Comparison of ENCODE assay signal across 21 cellular contexts in the genomic region with DNA sequence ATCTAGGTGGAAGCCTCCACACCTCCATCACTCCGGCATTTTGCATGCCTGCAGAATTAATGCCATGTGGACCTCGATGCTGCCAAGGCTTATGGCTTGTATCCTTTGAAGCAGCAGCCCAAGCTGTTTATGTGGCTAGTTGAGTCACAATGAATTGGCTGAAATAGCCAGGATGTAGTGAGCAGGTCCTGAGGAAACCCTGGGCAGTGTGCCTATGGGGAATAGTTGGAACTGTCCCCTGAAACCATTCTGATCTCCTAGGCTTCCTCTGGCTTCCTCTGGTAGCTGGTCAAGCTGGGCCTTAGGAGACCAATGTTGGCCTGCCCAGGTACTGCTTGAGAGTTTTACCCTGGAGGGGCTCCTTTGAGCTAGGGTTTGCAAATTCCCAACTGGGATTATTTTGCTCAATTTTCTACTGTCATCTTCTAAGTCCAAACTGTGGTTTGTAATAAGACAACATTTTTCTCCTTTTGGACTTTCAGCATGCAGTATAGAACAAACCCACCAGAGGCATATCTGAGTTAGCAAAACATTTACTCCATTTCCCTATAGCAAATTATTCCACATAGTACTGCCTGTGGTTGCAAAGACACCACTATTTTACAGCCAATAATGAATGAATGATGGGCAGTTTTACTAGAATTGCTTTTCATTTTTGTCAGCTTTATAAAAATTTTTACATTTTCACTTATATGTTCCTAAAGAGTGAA.
DNase-seq lines count a peak whose midpoint lies in the region; ATAC-seq and TF ChIP-seq lines count a peak whose summit lies in the region.
"Had no signal": no experiment of that assay in that cellular context is flagged by ENCODE, and none has a peak within 500 bp of the region (broad histone marks: within the 10 kb centered on the region; RNA-seq: fewer than 3 reads in every experiment).

No MANE protein-coding gene starts in this region.

- no peak overlapping the region for H3K4me3 Mint-ChIP-seq in chondrocyte (ENCODE audit: unreplicated experiment)
- H3K4me3 Mint-ChIP-seq in nephron, result no peak overlapping the region
- H3K4me3 Mint-ChIP-seq in CD4-positive, alpha-beta memory T cell, result no peak overlapping the region
- H3K4me3 Mint-ChIP-seq: activated B cell treated with CpG ODN at 0.5 μM for 24 hours; activated naive CD4-positive, alpha-beta T cell treated with anti-CD3 and anti-CD28 coated beads for 36 hours; memory B cell; neural progenitor cell; T-cell had no signal

- H3K4me1 Mint-ChIP-seq in chondrocyte (ENCODE audit: low read depth) (peaks cover 6% of the 10 kb centered on the region), nephron (peaks cover 11% of the 10 kb centered on the region)
- H3K4me1 Mint-ChIP-seq in CD4-positive, alpha-beta memory T cell, result peaks cover 7 to 23% (median 13%) of the 10 kb centered on the region in 4 donors

- H3K36me3 ChIP-seq in DND-41 (ENCODE audit: insufficient read depth, low read length) (no peaks in the 10 kb centered on the region), esophagus squamous epithelium (no peaks in the 10 kb centered on the region)
- H3K36me3 ChIP-seq in CD4-positive, alpha-beta memory T cell (ENCODE audit: insufficient read depth, low read length), result no peaks in the 10 kb centered on the region
- H3K36me3 ChIP-seq: neural progenitor cell, suprapubic skin had no signal

- H3K4me1 ChIP-seq in DND-41 (ENCODE audit: insufficient read depth, low read length) (no peaks in the 10 kb centered on the region), esophagus squamous epithelium (no peaks in the 10 kb centered on the region)
- peaks cover 3% of the 10 kb centered on the region for H3K4me1 ChIP-seq in CD4-positive, alpha-beta memory T cell (ENCODE audit: insufficient read depth, low read length)
- H3K4me1 ChIP-seq: neural progenitor cell, suprapubic skin had no signal

- no peak for TF ChIP-seq POLR2A in esophagus squamous epithelium (IDR thresholded peaks at IDR 0.05)

- H3K27me3 Mint-ChIP-seq in chondrocyte (ENCODE audit: low read depth) (no peaks in the 10 kb centered on the region), nephron (ENCODE audit: low read depth) (no peaks in the 10 kb centered on the region)
- H3K27me3 Mint-ChIP-seq in CD4-positive, alpha-beta memory T cell, result no peaks in the 10 kb centered on the region
- H3K27me3 Mint-ChIP-seq: activated B cell treated with CpG ODN at 0.5 μM for 24 hours, memory B cell, T-cell had no signal

- 60% methylated on average over 1 of the region's 2 CpGs; no CpG with 5 or more reads in 1 of the 2 donors for WGBS in esophagus squamous epithelium, 2 donors

- intact Hi-C loops in CD4-positive, alpha-beta memory T cell (cut with micrococcal nuclease), result no loop called here
- intact Hi-C loops in esophagus squamous epithelium (cut with DNase I), result no loop called here

- H3K9me3 ChIP-seq in DND-41 (ENCODE audit: insufficient read depth, low read length, severe bottlenecking) (no peaks in the 10 kb centered on the region), esophagus squamous epithelium (no peaks in the 10 kb centered on the region)
- no peaks in the 10 kb centered on the region for H3K9me3 ChIP-seq in CD4-positive, alpha-beta memory T cell (ENCODE audit: control insufficient read depth in 1 of 2, low read length in 2 of 2)
- H3K9me3 ChIP-seq: suprapubic skin had no signal

- H3K4me3 ChIP-seq in DND-41 (ENCODE audit: low read depth in 1 of 2, low read length in 2 of 2), result no peak overlapping the region
- H3K4me3 ChIP-seq in CD4-positive, alpha-beta memory T cell (ENCODE audit: low read length in 2 of 2), result no peak overlapping the region
- no peak overlapping the region for H3K4me3 ChIP-seq in esophagus squamous epithelium
- H3K4me3 ChIP-seq: neural progenitor cell, suprapubic skin had no signal

- H3K27ac Mint-ChIP-seq in chondrocyte (ENCODE audit: unreplicated experiment) (no peak overlapping the region), nephron (peak overlapping the region in 1 of 3 experiments; percentile 19)
- no peak overlapping the region for H3K27ac Mint-ChIP-seq in CD4-positive, alpha-beta memory T cell
- H3K27ac Mint-ChIP-seq: activated B cell treated with CpG ODN at 0.5 μM for 24 hours; activated naive CD4-positive, alpha-beta T cell treated with anti-CD3 and anti-CD28 coated beads for 36 hours; neural progenitor cell had no signal

- no peaks in the 10 kb centered on the region for H4K20me1 ChIP-seq in DND-41 (ENCODE audit: insufficient read depth, low read length)

- H3K27me3 ChIP-seq in DND-41 (ENCODE audit: insufficient read depth, low read length, poor library complexity) (no peaks in the 10 kb centered on the region), esophagus squamous epithelium (no peaks in the 10 kb centered on the region)
- H3K27me3 ChIP-seq in CD4-positive, alpha-beta memory T cell (ENCODE audit: insufficient read depth, low read length), result no peaks in the 10 kb centered on the region
- H3K27me3 ChIP-seq: neural progenitor cell, suprapubic skin had no signal

- CTCF ChIA-PET in CD4-positive, alpha-beta memory T cell (lab: Charles Lee; ENCODE audit: partially characterized antibody), result interaction anchor here (0.9 to 1.5 kb wide), 5 partner anchors 9 to 142 kb away, joined by 3 to 5 read pairs (median 3); no protein-coding TSS in a partner anchor

- no peaks in the 10 kb centered on the region for H3K36me3 Mint-ChIP-seq in chondrocyte (ENCODE audit: low read depth)
- H3K36me3 Mint-ChIP-seq in nephron (ENCODE audit: low read depth), result peaks cover 6% of the 10 kb centered on the region
- H3K36me3 Mint-ChIP-seq in CD4-positive, alpha-beta memory T cell, result peaks cover 66 to 70% of the 10 kb centered on the region in 2 donors
- H3K36me3 Mint-ChIP-seq: neural progenitor cell had no signal

- H3K9me3 Mint-ChIP-seq in chondrocyte (ENCODE audit: low read depth) (peaks cover 11% of the 10 kb centered on the region), nephron (peaks cover 8% of the 10 kb centered on the region)
- H3K9me3 Mint-ChIP-seq in CD4-positive, alpha-beta memory T cell, result peaks cover 0 to 8% (median 1%) of the 10 kb centered on the region in 8 donors

- H3K79me2 ChIP-seq in DND-41 (ENCODE audit: insufficient read depth, low read length), result no peaks in the 10 kb centered on the region

- ATAC-seq in DND-41 (ENCODE audit: insufficient read depth, low read depth) (no peak), GM18517 (IDR thresholded peaks at IDR 0.05; ENCODE audit: unreplicated experiment) (no peak)
- ATAC-seq: sciatic nerve, T-cell had no signal

- TF ChIP-seq CTCF in DND-41 (IDR thresholded peaks at IDR 0.05; ENCODE audit: borderline replicate concordance, extremely low read depth, low read length, poor library complexity, severe bottlenecking) (peak; percentile 12), chondrocyte (IDR thresholded peaks at IDR 0.05) (peak; percentile 39), nephron (IDR thresholded peaks at IDR 0.05; ENCODE audit: unreplicated experiment in 3 of 3) (peak; percentile 20 to 27 (median 25)), esophagus squamous epithelium (IDR thresholded peaks at IDR 0.05) (no peak)

- POLR2A ChIA-PET in CD4-positive, alpha-beta memory T cell (lab: Charles Lee; ENCODE audit: partially characterized antibody), result interaction anchor here (1.3 kb wide), 2 partner anchors 13 to 20 kb away, joined by 3 read pairs; no protein-coding TSS in a partner anchor

- H3K27ac ChIP-seq in DND-41 (ENCODE audit: low read length) (no peak overlapping the region), esophagus squamous epithelium (no peak overlapping the region)
- H3K27ac ChIP-seq in CD4-positive, alpha-beta memory T cell (ENCODE audit: low read depth, low read length), result no peak overlapping the region
- H3K27ac ChIP-seq: C4-2B, neural progenitor cell, RWPE1, suprapubic skin had no signal

- DNase-seq in DND-41 (no peak), HT1080 (ENCODE audit: low read depth) (peak; percentile 49), chondrocyte (ENCODE audit: low spot score) (no peak), nucleus accumbens (lab: John Stamatoyannopoulos, UW) (no peak), esophagus squamous epithelium (lab: John Stamatoyannopoulos, UW) (no peak)
- no peak for DNase-seq in CD4-positive, alpha-beta memory T cell
- DNase-seq: activated B cell treated with CpG ODN at 0.5 μM for 24 hours; activated naive CD4-positive, alpha-beta T cell treated with anti-CD3 and anti-CD28 coated beads for 36 hours; effector CD8-positive, alpha-beta T cell; NCI-H1048; NCI-H774; stimulated activated CD4-positive, alpha-beta T cell treated with anti-CD3 and anti-CD28 coated beads, Interleukin-2, amount 100 ng/mL, for 24 hours; T-cell had no signal

- H2AFZ ChIP-seq in DND-41 (ENCODE audit: low read depth, low read length), result no peak overlapping the region
- H2AFZ ChIP-seq: neural progenitor cell had no signal

- no peak overlapping the region for H3K4me2 ChIP-seq in DND-41 (ENCODE audit: insufficient read depth, low read length)
- H3K4me2 ChIP-seq: neural progenitor cell had no signal

- H3K9ac ChIP-seq in DND-41 (ENCODE audit: low read depth, low read length), result no peak overlapping the region
- H3K9ac ChIP-seq: neural progenitor cell had no signal

Comparison
In these comparisons a context has a peak if more than half of its experiments do, and no peak if none do; other contexts are left out.
1. CTCF ChIP-seq: peak in DND-41 (single experiment), chondrocyte (single experiment) and nephron (3 of 3); none in esophagus squamous epithelium (0 of 6).